In genomic region chr12:124909831-124910560, GRCh38 we compare ENCODE assay signal across 8 cellular contexts. TPM values are rescaled to one million over a fixed set of nuclear protein-coding genes. Genes with fewer than 3 reads are reported as not detected.
DNase-seq lines count a peak whose midpoint lies in the region; ATAC-seq, FAIRE-seq and TF ChIP-seq lines count a peak whose summit lies in the region.

No MANE protein-coding gene starts in this region.

- H3K4me1 ChIP-seq in GM23248 (ENCODE audit: insufficient read depth) (peaks cover 21% of the 10 kb centered on the region), small intestine (ENCODE audit: control insufficient read depth in 2 of 2, insufficient read depth in 1 of 2, low read depth in 1 of 2, low read length in 1 of 2) (peaks cover 3% of the 10 kb centered on the region in 2 donors)

- peak overlapping the region; percentile 87 for H3K9ac ChIP-seq in GM23248

- no peak overlapping the region for H2AFZ ChIP-seq in GM23248

- H3K4me2 ChIP-seq in GM23248 (ENCODE audit: unreplicated experiment) = peak overlapping the region; percentile 91

- H3K9me3 ChIP-seq in GM23248 (ENCODE audit: low read depth) (no peaks in the 10 kb centered on the region), small intestine (ENCODE audit: control insufficient read depth, low read depth) (no peaks in the 10 kb centered on the region)

- H3K9me2 ChIP-seq in GM23248 (ENCODE audit: insufficient read depth) = no peaks in the 10 kb centered on the region

- WGBS in GM23248 (ENCODE audit: low coverage in 1 of 2, low lambda C conversion rate in 2 of 2, missing lambda C conversion rate in 2 of 2), 2 experiments = 28 to 30% methylated on average over 8 of the region's 8 CpGs
- 52 to 64% (median 59%) methylated on average over 8 of the region's 8 CpGs for WGBS in small intestine, 3 donors

- peaks cover 63% of the 10 kb centered on the region for H3F3A ChIP-seq in GM23248 (ENCODE audit: insufficient read depth)

- in situ Hi-C loops in GM23248 (cut with MboI) = no loop called here

- peak overlapping the region; percentile 74 for H3K4me3 ChIP-seq in GM23248
- H3K4me3 ChIP-seq in WI38 (ENCODE audit: low read depth, low read length) = 0 out of 2 replicates have a peak overlapping the region, but pooled peaks have one; percentile 51
- peak overlapping the region; percentile 40 for H3K4me3 ChIP-seq in fibroblast of villous mesenchyme (ENCODE audit: low read depth, low read length)
- no peak overlapping the region for H3K4me3 ChIP-seq in small intestine (ENCODE audit: low read depth in 1 of 2, low read length in 2 of 2)

- H3K36me3 ChIP-seq in GM23248 (ENCODE audit: low read depth) (peaks cover 16% of the 10 kb centered on the region), small intestine (ENCODE audit: control insufficient read depth in 2 of 2, insufficient read depth in 2 of 2, low read length in 2 of 2) (peaks cover 6 to 8% of the 10 kb centered on the region in 2 donors)

- no peak for FAIRE-seq in small intestine (lab: Jason Lieb, UNC)

- no peak for TF ChIP-seq CTCF in WI38 (IDR thresholded peaks at IDR 0.05; ENCODE audit: low read depth, low read length)
- TF ChIP-seq CTCF in fibroblast of villous mesenchyme (IDR thresholded peaks at IDR 0.05; ENCODE audit: insufficient read depth, low read depth, low read length) = no peak

- H4K20me1 ChIP-seq in GM23248 (ENCODE audit: insufficient read depth) = peaks cover 21% of the 10 kb centered on the region

- H3K79me2 ChIP-seq in GM23248 (ENCODE audit: insufficient read depth) = peaks cover 47% of the 10 kb centered on the region

- H3K27ac ChIP-seq in GM23248 = peak overlapping the region; percentile 58
- peak overlapping the region; percentile 2 to 48 for H3K27ac ChIP-seq in small intestine (ENCODE audit: low read depth in 1 of 2, low read length in 1 of 2)

- no peaks in the 10 kb centered on the region for H3K27me3 ChIP-seq in GM23248 (replicated peaks; ENCODE audit: insufficient read depth)
- no peaks in the 10 kb centered on the region for H3K27me3 ChIP-seq in small intestine (ENCODE audit: control insufficient read depth in 2 of 2, insufficient read depth in 2 of 2, low read length in 2 of 2)

- ATAC-seq in GM21528 (IDR thresholded peaks at IDR 0.05; ENCODE audit: low FRiP score, unreplicated experiment) (no peak), GM19397 (IDR thresholded peaks at IDR 0.05; ENCODE audit: unreplicated experiment) (no peak), GM19023 (IDR thresholded peaks at IDR 0.05; ENCODE audit: unreplicated experiment) (no peak)

- DNase-seq in GM23248 = peak; percentile 59
- peak; percentile 47 for DNase-seq in fibroblast of villous mesenchyme (ENCODE audit: low read depth)
- DNase-seq in small intestine = no peak
- no peak for DNase-seq in mesenteric fat pad (ENCODE audit: low spot score)

RNA-seq across cellular contexts. Expression of gene UBC, which starts 4.5 kb away (rescaled TPM):
- 1,383 and 1,496 TPM in 2 replicates for total RNA-seq in GM23248 (2014; rRNA removed; shearing (Covaris generic))
- 1,490 and 1,515 TPM in 2 replicates for polyA plus RNA-seq in GM23248 (2016; fragmentation: Nextera tagmentation; extraction: Ambion mirVana)
- 1,520 and 1,741 TPM in 2 replicates for total RNA-seq in fibroblast of villous mesenchyme
- polyA plus RNA-seq in small intestine = 1,000 to 10,000 TPM in 2 of 3 donors, 100 to 1,000 TPM in 1; 806 to 1,948 (median 1,527) TPM
- total RNA-seq in mesenteric fat pad = 1,241 TPM

RNA-seq across cellular contexts. Expression of gene SCARB1, which starts 46.3 kb away (rescaled TPM):
- total RNA-seq in GM23248 (2014; rRNA removed; shearing (Covaris generic)) = 2.2 and 3.2 TPM in 2 replicates
- 5.0 and 5.2 TPM in 2 replicates for polyA plus RNA-seq in GM23248 (2016; fragmentation: Nextera tagmentation; extraction: Ambion mirVana)
- 22.5 and 28.5 TPM in 2 replicates for total RNA-seq in fibroblast of villous mesenchyme
- 100 to 1,000 TPM in 2 of 3 donors, 10 to 100 TPM in 1; 41.9 to 230 (median 181) TPM for polyA plus RNA-seq in small intestine
- total RNA-seq in mesenteric fat pad = 135 TPM

Comparison
In these comparisons a context has a peak if more than half of its experiments do, and no peak if none do; other contexts are left out.
1. DNase-seq: peak in GM23248 (single experiment) and fibroblast of villous mesenchyme (single experiment); none in small intestine (single experiment) and mesenteric fat pad (single experiment).
2. H3K4me3 ChIP-seq: peak in GM23248 (single experiment), WI38 (single experiment) and fibroblast of villous mesenchyme (single experiment); none in small intestine (0 of 2).